In genomic region chr17:38729368-38729885, GRCh38 we compare ENCODE assay signal across 1 cellular context.
TF ChIP-seq lines count a peak whose summit lies in the region.

No MANE protein-coding gene starts in this region.

TF ChIP-seq in K562, 482 proteins besides CTCF, POLR2A, EP300 and RAD21:
- TF ChIP-seq SP2 (IDR thresholded peaks at IDR 0.05; ENCODE audit: extremely low read depth, low read depth, low read length, poor library complexity, severe bottlenecking) = no peak
- no peak for TF ChIP-seq PKNOX1 (IDR thresholded peaks at IDR 0.05)
- TF ChIP-seq ATF6 (CRISPR knock-in tag; IDR thresholded peaks at IDR 0.05) = no peak
- no peak for TF ChIP-seq ZBTB7A (IDR thresholded peaks at IDR 0.05; ENCODE audit: borderline replicate concordance, control insufficient read depth, low read depth, low read length)
- no peak for TF ChIP-seq THRB (CRISPR knock-in tag; conservative IDR thresholded peaks at IDR 0.05)
- TF ChIP-seq ZNF780A (CRISPR knock-in tag; IDR thresholded peaks at IDR 0.05) = no peak
- TF ChIP-seq CBFA2T3 (IDR thresholded peaks at IDR 0.05) = 0 out of 2 replicates have a peak, but pooled peaks have one; percentile 3
- TF ChIP-seq JUN (IDR thresholded peaks at IDR 0.05; ENCODE audit: borderline replicate concordance, low read depth, low read length) = no peak
- no peak for TF ChIP-seq JUN (CRISPR knock-in tag; IDR thresholded peaks at IDR 0.05; ENCODE audit: borderline replicate concordance)
- no peak for TF ChIP-seq ID3 (CRISPR knock-in tag; IDR thresholded peaks at IDR 0.05)
- no peak for TF ChIP-seq ID3 (tag; IDR thresholded peaks at IDR 0.05)
- peak; percentile 72; the same call in 1 of the 2 replicates for TF ChIP-seq MBD1 (CRISPR knock-in tag; IDR thresholded peaks at IDR 0.05)
- no peak for TF ChIP-seq VEZF1 (CRISPR knock-in tag; IDR thresholded peaks at IDR 0.05)
- TF ChIP-seq NELFE (IDR thresholded peaks at IDR 0.05; ENCODE audit: insufficient read depth, insufficient read length) = no peak
- TF ChIP-seq KLF13 (tag; IDR thresholded peaks at IDR 0.05; ENCODE audit: borderline replicate concordance, low read depth) = no peak
- TF ChIP-seq U2AF2 (optimal IDR thresholded peaks at IDR 0.05; ENCODE audit: low read depth, low read length) = no peak
- 0 out of 2 replicates have a peak, but pooled peaks have one; percentile 8 for TF ChIP-seq ZNF766 (CRISPR knock-in tag; conservative IDR thresholded peaks at IDR 0.05)
- no peak for TF ChIP-seq SNIP1 (IDR thresholded peaks at IDR 0.05; ENCODE audit: low read depth)
- TF ChIP-seq SUPT5H (IDR thresholded peaks at IDR 0.05) = 0 out of 2 replicates have a peak, but pooled peaks have one; percentile 11
- TF ChIP-seq EGR1 (conservative IDR thresholded peaks at IDR 0.05) = peak; percentile 88
- no peak for TF ChIP-seq CBX1 (IDR thresholded peaks at IDR 0.05; ENCODE audit: low read depth)
